ENCODE assay signal across 1 cellular context in the genomic region with DNA sequence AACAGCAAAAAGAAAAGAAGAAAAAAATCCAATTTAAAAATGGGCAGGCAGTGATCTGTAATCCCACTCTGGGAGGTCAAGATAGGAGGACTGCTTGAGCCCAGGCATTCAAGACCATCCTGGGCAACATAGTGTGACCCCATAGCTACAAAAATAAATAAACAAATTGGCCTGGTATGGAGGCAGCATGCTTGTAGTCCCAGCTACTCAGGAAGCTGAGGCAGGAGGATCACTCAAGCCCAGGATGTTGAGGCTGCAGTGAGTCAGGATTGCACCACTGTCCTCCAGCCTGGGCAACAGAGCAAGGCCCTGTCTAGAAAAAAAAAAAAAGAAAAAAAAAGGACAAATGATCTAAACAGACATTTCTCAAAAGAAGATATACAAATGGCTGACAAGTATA.
TF ChIP-seq lines count a peak whose summit lies in the region.

No MANE protein-coding gene starts in this region.

TF ChIP-seq in SK-N-SH, 30 proteins besides CTCF, POLR2A, EP300 and RAD21 (continued from another document):
- TF ChIP-seq, protein P1, sequence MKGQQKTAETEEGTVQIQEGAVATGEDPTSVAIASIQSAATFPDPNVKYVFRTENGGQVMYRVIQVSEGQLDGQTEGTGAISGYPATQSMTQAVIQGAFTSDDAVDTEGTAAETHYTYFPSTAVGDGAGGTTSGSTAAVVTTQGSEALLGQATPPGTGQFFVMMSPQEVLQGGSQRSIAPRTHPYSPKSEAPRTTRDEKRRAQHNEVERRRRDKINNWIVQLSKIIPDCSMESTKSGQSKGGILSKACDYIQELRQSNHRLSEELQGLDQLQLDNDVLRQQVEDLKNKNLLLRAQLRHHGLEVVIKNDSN (IDR thresholded peaks at IDR 0.05; ENCODE audit: borderline replicate concordance, low read depth): no peak
- TF ChIP-seq YY1 (IDR thresholded peaks at IDR 0.05; ENCODE audit: low read depth) (no peak), FOSL2 (IDR thresholded peaks at IDR 0.05; ENCODE audit: borderline replicate concordance, low read depth) (no peak)
TF ChIP-seq in SK-N-SH: peak in this region for 0.
